Comparison of ENCODE assay signal across 10 cellular contexts in genomic region chrX:67619253-67619652, GRCh38.
DNase-seq lines count a peak whose midpoint lies in the region; ATAC-seq and TF ChIP-seq lines count a peak whose summit lies in the region.
"Had no signal": no experiment of that assay in that cellular context is flagged by ENCODE, and none has a peak within 500 bp of the region (broad histone marks: within the 10 kb centered on the region; RNA-seq: fewer than 3 reads in every experiment).

No MANE protein-coding gene starts in this region.

- peak; percentile 45 to 58 for DNase-seq in SJSA1 (ENCODE audit: low read depth in 1 of 2, low spot score in 2 of 2)
- no peak for DNase-seq in omental fat pad (ENCODE audit: low spot score)
- no peak for DNase-seq in smooth muscle cell (lab: John Stamatoyannopoulos, UW; ENCODE audit: unreplicated experiment)
- DNase-seq in cortex of kidney (lab: John Stamatoyannopoulos, UW): no peak
- DNase-seq in GM13977 (ENCODE audit: low spot score): no peak
- DNase-seq: NCI-H446, posterior cingulate gyrus had no signal

- H3K27ac ChIP-seq in SJSA1 (peak overlapping the region; percentile 61), smooth muscle cell (ENCODE audit: low read depth) (no peak overlapping the region)

- in situ Hi-C loops in GM13977 (cut with MboI; ENCODE audit: low pct_unique_long_range_greater_than_20kb, low sequenced_read_pairs, unreplicated experiment): no loop called here

- no peak overlapping the region for H3K9ac ChIP-seq in smooth muscle cell (ENCODE audit: low read depth)

- no peak for TF ChIP-seq CTCF in omental fat pad (IDR thresholded peaks at IDR 0.05)
- TF ChIP-seq CTCF in smooth muscle cell (IDR thresholded peaks at IDR 0.05; ENCODE audit: borderline replicate concordance, insufficient read depth, poor library complexity, severe bottlenecking): no peak
- no peak for TF ChIP-seq CTCF in GM13977 (IDR thresholded peaks at IDR 0.05; ENCODE audit: extremely low read depth, insufficient read depth, missing control alignments)

- H3K36me3 ChIP-seq in SJSA1 (no peaks in the 10 kb centered on the region), smooth muscle cell (ENCODE audit: low read depth) (no peaks in the 10 kb centered on the region)

- no peaks in the 10 kb centered on the region for H3F3A ChIP-seq in smooth muscle cell (ENCODE audit: low read depth)

- H3K4me1 ChIP-seq in SJSA1 (replicated peaks) (peaks cover 22% of the 10 kb centered on the region), smooth muscle cell (ENCODE audit: low read depth) (no peaks in the 10 kb centered on the region)

- no peak overlapping the region for H3K4me2 ChIP-seq in smooth muscle cell

- H3K79me2 ChIP-seq in smooth muscle cell (ENCODE audit: low read depth): no peaks in the 10 kb centered on the region

- H3K27me3 ChIP-seq in SJSA1 (replicated peaks) (no peaks in the 10 kb centered on the region), smooth muscle cell (ENCODE audit: low read depth) (no peaks in the 10 kb centered on the region)

- H4K20me1 ChIP-seq in smooth muscle cell (ENCODE audit: low read depth): no peaks in the 10 kb centered on the region

- 38% methylated on average over 1 of the region's 1 CpG for WGBS in smooth muscle cell (ENCODE audit: low lambda C conversion rate)

- H3K9me3 ChIP-seq in SJSA1 (replicated peaks) (no peaks in the 10 kb centered on the region), smooth muscle cell (replicated peaks; ENCODE audit: low read depth) (peaks cover 4% of the 10 kb centered on the region)

- no peak overlapping the region for H3K4me3 ChIP-seq in SJSA1
- H3K4me3 ChIP-seq in smooth muscle cell: no peak overlapping the region

- ATAC-seq in GM18867 (IDR thresholded peaks at IDR 0.05; ENCODE audit: unreplicated experiment) (peak; percentile 86), HG02798 (IDR thresholded peaks at IDR 0.05; ENCODE audit: poor library complexity, unreplicated experiment) (peak; percentile 41), omental fat pad (ENCODE audit: low FRiP score) (peak; percentile 23)
- ATAC-seq: HepG2 had no signal

- H2AFZ ChIP-seq in smooth muscle cell (ENCODE audit: low read depth): no peak overlapping the region

Comparison
In these comparisons a context has a peak if more than half of its experiments do, and no peak if none do; other contexts are left out.
1. ATAC-seq: peak in every context shown above with its lines; median percentile 86 in GM18867; 41 in HG02798; 23 in omental fat pad.
2. DNase-seq: peak in SJSA1 (2 of 2); none in omental fat pad (single experiment), smooth muscle cell (single experiment), cortex of kidney (single experiment) and GM13977 (single experiment).